11 cellular contexts compared by ENCODE assay signal in the genomic region with DNA sequence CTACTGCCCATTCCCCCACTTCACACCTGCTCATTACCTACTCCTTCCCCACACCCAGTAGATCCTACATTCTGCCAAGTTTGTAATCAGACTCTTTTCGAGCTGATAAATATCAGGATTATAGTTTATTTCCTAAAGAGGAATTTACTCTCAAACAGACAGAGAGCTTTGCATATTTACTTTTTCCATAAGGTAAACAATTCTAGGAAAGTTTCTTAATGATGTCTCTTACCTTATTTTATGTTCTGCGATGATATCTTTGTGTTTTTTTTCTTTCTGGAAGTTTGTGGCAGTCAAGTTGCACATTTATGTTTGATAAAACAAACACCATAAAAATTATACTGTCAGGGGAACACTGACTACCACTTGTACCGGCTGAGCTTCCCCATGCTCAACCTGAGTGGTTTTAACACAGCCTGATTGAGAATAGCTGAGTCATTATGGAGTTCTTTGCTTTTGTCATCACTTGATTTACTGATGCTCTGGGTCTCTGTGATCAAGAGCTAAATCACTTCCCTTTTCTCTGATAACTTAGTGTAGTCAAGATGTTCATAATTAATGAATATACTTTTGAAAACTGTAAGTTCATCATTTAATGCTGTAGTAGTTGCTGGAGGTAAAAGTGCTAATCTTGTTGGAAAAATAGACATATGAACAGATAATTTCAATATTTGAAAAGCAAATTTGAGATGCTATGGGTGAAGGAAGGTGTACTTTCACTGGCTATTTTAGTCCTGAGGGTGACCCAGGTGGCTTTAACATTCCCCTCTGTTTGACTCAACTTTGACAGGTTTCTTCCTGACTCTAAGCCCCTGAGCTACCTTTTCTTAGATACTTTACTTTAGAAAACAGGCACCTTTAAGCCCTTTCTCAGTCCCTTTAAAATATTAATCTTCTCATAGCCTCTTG.
DNase-seq lines count a peak whose midpoint lies in the region; ATAC-seq and TF ChIP-seq lines count a peak whose summit lies in the region.
"Had no signal": no experiment of that assay in that cellular context is flagged by ENCODE, and none has a peak within 500 bp of the region (broad histone marks: within the 10 kb centered on the region; RNA-seq: fewer than 3 reads in every experiment).

No MANE protein-coding gene starts in this region.

- H3K4me3 ChIP-seq in OCI-LY1 (ENCODE audit: low read depth, low read length, poor library complexity, severe bottlenecking) (peak overlapping the region; percentile 41), gastrocnemius medialis (no peak overlapping the region)
- H3K4me3 ChIP-seq: vagina had no signal

- no peak for TF ChIP-seq CTCF in OCI-LY1 (IDR thresholded peaks at IDR 0.05; ENCODE audit: low read length)
- TF ChIP-seq CTCF in gastrocnemius medialis (IDR thresholded peaks at IDR 0.05 in 4 of 5, conservative IDR thresholded peaks at IDR 0.05 in 1 of 5): no peak

- ATAC-seq in HG03039 (IDR thresholded peaks at IDR 0.05; ENCODE audit: unreplicated experiment): peak; percentile 91
- no peak for ATAC-seq in gastrocnemius medialis
- ATAC-seq: effector memory CD8-positive, alpha-beta T cell had no signal

- H3F3A ChIP-seq in OCI-LY1 (ENCODE audit: insufficient read depth, low read length): no peaks in the 10 kb centered on the region

- H4K20me1 ChIP-seq in OCI-LY1 (ENCODE audit: insufficient read depth, low read length): no peaks in the 10 kb centered on the region

- H3K27me3 ChIP-seq in OCI-LY1 (ENCODE audit: insufficient read depth, low read length): no peaks in the 10 kb centered on the region
- H3K27me3 ChIP-seq in gastrocnemius medialis: no peaks in the 10 kb centered on the region
- H3K27me3 ChIP-seq: vagina had no signal

- intact Hi-C loops in gastrocnemius medialis (cut with DNase I; ENCODE audit: low total_unique reads): no loop called here

- no peaks in the 10 kb centered on the region for H3K36me3 ChIP-seq in OCI-LY1 (ENCODE audit: insufficient read depth, low read length)
- no peaks in the 10 kb centered on the region for H3K36me3 ChIP-seq in gastrocnemius medialis
- H3K36me3 ChIP-seq: vagina had no signal

- TF ChIP-seq POLR2A in gastrocnemius medialis (IDR thresholded peaks at IDR 0.05): no peak

- peak overlapping the region; percentile 65 for H3K4me2 ChIP-seq in OCI-LY1 (ENCODE audit: low read length)

- no peaks in the 10 kb centered on the region for H3K9me2 ChIP-seq in OCI-LY1 (ENCODE audit: low read depth, low read length)

- H3K79me2 ChIP-seq in OCI-LY1 (ENCODE audit: insufficient read depth, low read length): no peaks in the 10 kb centered on the region

- H3K27ac ChIP-seq in OCI-LY1 (ENCODE audit: low read depth, low read length, poor library complexity, severe bottlenecking): peak overlapping the region; percentile 62
- no peak overlapping the region for H3K27ac ChIP-seq in substantia nigra (ENCODE audit: low read depth, low read length, poor library complexity, severe bottlenecking)
- no peak overlapping the region for H3K27ac ChIP-seq in gastrocnemius medialis
- H3K27ac ChIP-seq: vagina had no signal

- no peaks in the 10 kb centered on the region for H3K9me3 ChIP-seq in OCI-LY1 (ENCODE audit: low read length)
- H3K9me3 ChIP-seq in gastrocnemius medialis: no peaks in the 10 kb centered on the region
- H3K9me3 ChIP-seq: vagina had no signal

- in situ Hi-C loops in gastrocnemius medialis (cut with MboI; ENCODE audit: low sequenced_read_pairs in 4 of 4): no loop called here

- DNase-seq in DMS153 (lab: John Stamatoyannopoulos, UW) (peak; percentile 60), GM19240 (ENCODE audit: insufficient read length, low spot score) (peak; percentile 3), substantia nigra (lab: John Stamatoyannopoulos, UW) (no peak), gastrocnemius medialis (no peak), DMS114 treated with DMSO at 0.1 percent for 48 hours (lab: John Stamatoyannopoulos, UW; ENCODE audit: unreplicated experiment) (no peak), T1000 (lab: John Stamatoyannopoulos, UW) (no peak)
- DNase-seq: C1 segment of cervical spinal cord; effector memory CD8-positive, alpha-beta T cell had no signal

- peaks cover 26% of the 10 kb centered on the region for H3K4me1 ChIP-seq in OCI-LY1 (ENCODE audit: insufficient read depth, low read length, severe bottlenecking)
- H3K4me1 ChIP-seq in gastrocnemius medialis: no peaks in the 10 kb centered on the region
- H3K4me1 ChIP-seq: vagina had no signal

- peak overlapping the region; percentile 51 for H3K9ac ChIP-seq in OCI-LY1 (ENCODE audit: low read length)

- peak overlapping the region; percentile 16; the same call in 1 of the 2 replicates for H2AFZ ChIP-seq in OCI-LY1 (ENCODE audit: low read length)

Comparison
In these comparisons a context has a peak if more than half of its experiments do, and no peak if none do; other contexts are left out.
1. DNase-seq: peak in DMS153 (single experiment) and GM19240 (single experiment); none in substantia nigra (0 of 49), gastrocnemius medialis (0 of 2), DMS114 treated with DMSO at 0.1 percent for 48 hours (single experiment) and T1000 (single experiment).